Comparison of ENCODE assay signal across 9 cellular contexts in genomic region chr6:68226460-68226859, GRCh38.
DNase-seq lines count a peak whose midpoint lies in the region; ATAC-seq and TF ChIP-seq lines count a peak whose summit lies in the region.
"Had no signal": no experiment of that assay in that cellular context is flagged by ENCODE, and none has a peak within 500 bp of the region (broad histone marks: within the 10 kb centered on the region; RNA-seq: fewer than 3 reads in every experiment).

No MANE protein-coding gene starts in this region.

- no peak for TF ChIP-seq POLR2A in upper lobe of left lung (IDR thresholded peaks at IDR 0.05)

- no peak overlapping the region for H2AFZ ChIP-seq in MM.1S (ENCODE audit: low read length)

- no peak overlapping the region for H3K4me3 Mint-ChIP-seq in nephron progenitor cell

- H3K36me3 Mint-ChIP-seq in nephron progenitor cell (ENCODE audit: low read depth) = no peaks in the 10 kb centered on the region

- H3K79me2 ChIP-seq in MM.1S (ENCODE audit: low read length) = no peaks in the 10 kb centered on the region

- H3K27ac Mint-ChIP-seq in nephron progenitor cell = no peak overlapping the region

- TF ChIP-seq EP300 in upper lobe of left lung (IDR thresholded peaks at IDR 0.05) = no peak

- H3K27ac ChIP-seq in MM.1S (ENCODE audit: low read length) = no peak overlapping the region
- no peak overlapping the region for H3K27ac ChIP-seq in upper lobe of left lung

- TF ChIP-seq CTCF in GM12874 (IDR thresholded peaks at IDR 0.05; ENCODE audit: insufficient read depth, low read depth, low read length) = peak; percentile 33; the same call in 1 of the 2 replicates
- peak; percentile 41 for TF ChIP-seq CTCF in MM.1S (IDR thresholded peaks at IDR 0.05; ENCODE audit: low read length)
- peak; percentile 27 for TF ChIP-seq CTCF in astrocyte of the spinal cord (IDR thresholded peaks at IDR 0.05; ENCODE audit: low read depth, low read length)
- peak; percentile 48 for TF ChIP-seq CTCF in nephron progenitor cell (IDR thresholded peaks at IDR 0.05)
- TF ChIP-seq CTCF in upper lobe of left lung (IDR thresholded peaks at IDR 0.05) = peak in 2 of 6 experiments; percentile 39 to 41

- no peak overlapping the region for H3K4me2 ChIP-seq in MM.1S (ENCODE audit: low read depth, low read length)

- whole genome bisulfite sequencing in upper lobe of left lung, 2 donors = 45 to 46% methylated on average over 3 of the region's 3 CpGs

- H3K9me3 ChIP-seq in MM.1S (replicated peaks; ENCODE audit: insufficient read depth, low read length) = no peaks in the 10 kb centered on the region
- H3K9me3 ChIP-seq in upper lobe of left lung = no peaks in the 10 kb centered on the region

- H3K9ac ChIP-seq in MM.1S (ENCODE audit: low read length) = no peak overlapping the region

- H3K9me2 ChIP-seq in MM.1S (replicated peaks; ENCODE audit: insufficient read depth, low read length) = no peaks in the 10 kb centered on the region

- no peaks in the 10 kb centered on the region for H3K9me3 Mint-ChIP-seq in nephron progenitor cell

- H3F3A ChIP-seq in MM.1S (ENCODE audit: insufficient read depth, low read length) = no peaks in the 10 kb centered on the region

- DNase-seq in MM.1S (no peak), astrocyte of the spinal cord (ENCODE audit: low read depth, low spot score) (peak; percentile 20), nephron progenitor cell (no peak), upper lobe of left lung (no peak), cortex of kidney (lab: John Stamatoyannopoulos, UW) (no peak)
- no peak for DNase-seq in central memory CD4-positive, alpha-beta T cell
- DNase-seq: NCI-H1694 treated with DMSO at 0.1 percent for 48 hours, right cardiac atrium had no signal

- H3K27me3 Mint-ChIP-seq in nephron progenitor cell (ENCODE audit: low read depth, poor library complexity) = peaks cover 5% of the 10 kb centered on the region

- no peaks in the 10 kb centered on the region for H3K36me3 ChIP-seq in MM.1S (replicated peaks; ENCODE audit: insufficient read depth, low read length)
- H3K36me3 ChIP-seq in upper lobe of left lung = no peaks in the 10 kb centered on the region

- no peak for ATAC-seq in upper lobe of left lung (ENCODE audit: low FRiP score in 2 of 2)
- ATAC-seq: right cardiac atrium had no signal

- H3K4me1 ChIP-seq in MM.1S (ENCODE audit: low read length) (no peaks in the 10 kb centered on the region), upper lobe of left lung (no peaks in the 10 kb centered on the region)

- H3K27me3 ChIP-seq in MM.1S (replicated peaks; ENCODE audit: insufficient read depth, low read length) (no peaks in the 10 kb centered on the region), upper lobe of left lung (no peaks in the 10 kb centered on the region)

- in situ Hi-C loops in astrocyte of the spinal cord (cut with HindIII; ENCODE audit: low sequenced_read_pairs) = no loop called here

- H3K4me3 ChIP-seq in MM.1S (ENCODE audit: low read length) = no peak overlapping the region
- no peak overlapping the region for H3K4me3 ChIP-seq in astrocyte of the spinal cord (ENCODE audit: low read depth, low read length)
- no peak overlapping the region for H3K4me3 ChIP-seq in upper lobe of left lung

- H3K4me1 Mint-ChIP-seq in nephron progenitor cell = no peaks in the 10 kb centered on the region

- no peaks in the 10 kb centered on the region for H4K20me1 ChIP-seq in MM.1S (ENCODE audit: insufficient read depth, low read length)
